20 cellular contexts compared by ENCODE assay signal in genomic region chr3:50169858-50170257, GRCh38. TPM values are rescaled to one million over a fixed set of nuclear protein-coding genes. Genes with fewer than 3 reads are reported as not detected.
DNase-seq lines count a peak whose midpoint lies in the region; ATAC-seq, FAIRE-seq and TF ChIP-seq lines count a peak whose summit lies in the region.
"Had no signal": no experiment of that assay in that cellular context is flagged by ENCODE, and none has a peak within 500 bp of the region (broad histone marks: within the 10 kb centered on the region; RNA-seq: fewer than 3 reads in every experiment).

No MANE protein-coding gene starts in this region.

- ATAC-seq in right cardiac atrium = no peak
- ATAC-seq in Right ventricle myocardium inferior = no peak
- no peak for ATAC-seq in psoas muscle
- ATAC-seq: activated CD8-positive, alpha-beta T cell treated with anti-CD3 and anti-CD28 coated beads for 36 hours; activated T-cell treated with anti-CD3 and anti-CD28 coated beads, Interleukin-2, amount 50 U/mL, for 4 hours; WTC11 had no signal

- peaks cover 16% of the 10 kb centered on the region for H4K20me1 ChIP-seq in keratinocyte (ENCODE audit: control insufficient read depth, extremely low read depth, insufficient read depth, low read length)

- intact Hi-C loops in right cardiac atrium (cut with DNase I) = no loop called here
- intact Hi-C loops in Right ventricle myocardium inferior (cut with DNase I) = no loop called here
- intact Hi-C loops in psoas muscle (cut with DNase I) = no loop called here
- intact Hi-C loops in vagina (cut with DNase I) = no loop called here

- no peak overlapping the region for H2AFZ ChIP-seq in keratinocyte (ENCODE audit: control insufficient read depth, low read length)

- 100% methylated on average over 1 of the region's 1 CpG for WGBS in right cardiac atrium
- WGBS in psoas muscle, 3 donors = 94 to 100% (median 100%) methylated on average over 1 of the region's 1 CpG

- FAIRE-seq in keratinocyte (lab: Jason Lieb, UNC) = peak; percentile 29

- H3K4me1 ChIP-seq in right cardiac atrium (ENCODE audit: control insufficient read depth, insufficient read depth, low read length) (peaks cover 23% of the 10 kb centered on the region), keratinocyte (ENCODE audit: control insufficient read depth, extremely low read depth, insufficient read depth, low read length) (peaks cover 54% of the 10 kb centered on the region), psoas muscle (peaks cover 81% of the 10 kb centered on the region), vagina (peaks cover 80% of the 10 kb centered on the region)

- peaks cover 5% of the 10 kb centered on the region for H3K9me1 ChIP-seq in keratinocyte (ENCODE audit: control insufficient read depth, extremely low read depth, insufficient read depth, low read length)

- no peak overlapping the region for H3K9ac ChIP-seq in keratinocyte (ENCODE audit: control insufficient read depth, extremely low read depth, insufficient read depth, low read length)

- H3K4me3 ChIP-seq in right cardiac atrium (ENCODE audit: low read length) (no peak overlapping the region), keratinocyte (ENCODE audit: control insufficient read depth in 2 of 3, extremely low read depth in 1 of 3, insufficient read depth in 2 of 3, low read depth in 1 of 3, low read length in 3 of 3) (no peak overlapping the region), psoas muscle (no peak overlapping the region), vagina (no peak overlapping the region)
- H3K4me3 ChIP-seq: prostate gland had no signal

- H3K27me3 ChIP-seq in right cardiac atrium (ENCODE audit: control insufficient read depth, insufficient read depth) = no peaks in the 10 kb centered on the region
- H3K27me3 ChIP-seq in keratinocyte (ENCODE audit: control insufficient read depth, extremely low read depth, insufficient read depth, low read length) = no peaks in the 10 kb centered on the region
- H3K27me3 ChIP-seq in psoas muscle (ENCODE audit: insufficient read depth in 3 of 3, low read length in 2 of 3) = no peaks in the 10 kb centered on the region
- no peaks in the 10 kb centered on the region for H3K27me3 ChIP-seq in vagina

- no peak overlapping the region for H3K4me2 ChIP-seq in keratinocyte (ENCODE audit: control insufficient read depth, extremely low read depth, insufficient read depth, low read depth, low read length)

- H3K79me2 ChIP-seq in keratinocyte (ENCODE audit: control insufficient read depth, insufficient read depth, low read length) = peaks cover 83% of the 10 kb centered on the region

- dilution Hi-C loops in keratinocyte (cut with MboI; ENCODE audit: extremely low pct_ligation_motif_present, low sequenced_read_pairs) = no loop called here

- TF ChIP-seq CTCF in keratinocyte (optimal IDR thresholded peaks at IDR 0.05 in 1 of 3, IDR thresholded peaks at IDR 0.05 in 1 of 3, conservative IDR thresholded peaks at IDR 0.05 in 1 of 3; ENCODE audit: extremely low read depth in 1 of 3, insufficient read depth in 2 of 3, low read length in 3 of 3) = no peak
- TF ChIP-seq CTCF in psoas muscle (IDR thresholded peaks at IDR 0.05) = no peak
- no peak for TF ChIP-seq CTCF in vagina (IDR thresholded peaks at IDR 0.05)

- DNase-seq in right cardiac atrium (peak in 1 of 3 donors; percentile 24), Right ventricle myocardium inferior (ENCODE audit: missing footprints) (no peak), keratinocyte (ENCODE audit: low read depth, low spot score) (no peak), psoas muscle (no peak), vagina (ENCODE audit: extremely low spot score in 2 of 2) (no peak), kidney glomerular epithelial cell (lab: John Stamatoyannopoulos, UW) (no peak), AG08395 (ENCODE audit: low spot score) (no peak), DMS 273 treated with DMSO at 0.1 percent for 48 hours (lab: John Stamatoyannopoulos, UW) (no peak)
- DNase-seq: activated CD8-positive, alpha-beta T cell treated with anti-CD3 and anti-CD28 coated beads for 36 hours; activated naive CD8-positive, alpha-beta T cell treated with anti-CD3 and anti-CD28 coated beads for 36 hours; activated T-cell treated with anti-CD3 and anti-CD28 coated beads, Interleukin-2, amount 50 U/mL, for 4 hours; effector CD4-positive, alpha-beta T cell; hypothalamus; NCI-H1417; NCI-H2171; stimulated activated naive CD4-positive, alpha-beta T cell had no signal

- peak overlapping the region; percentile 40 for H3K27ac ChIP-seq in right cardiac atrium (ENCODE audit: low read length)
- no peak overlapping the region for H3K27ac ChIP-seq in keratinocyte (ENCODE audit: control insufficient read depth, insufficient read depth, low read length)
- peak overlapping the region; percentile 76 for H3K27ac ChIP-seq in psoas muscle
- peak overlapping the region; percentile 86 for H3K27ac ChIP-seq in vagina

- H3K9me3 ChIP-seq in right cardiac atrium (ENCODE audit: control insufficient read depth, low read length) = no peaks in the 10 kb centered on the region
- no peaks in the 10 kb centered on the region for H3K9me3 ChIP-seq in keratinocyte (ENCODE audit: control insufficient read depth, low read depth, low read length)
- H3K9me3 ChIP-seq in psoas muscle = no peaks in the 10 kb centered on the region
- H3K9me3 ChIP-seq in vagina = no peaks in the 10 kb centered on the region
- H3K9me3 ChIP-seq: prostate gland had no signal

- H3K36me3 ChIP-seq in keratinocyte (ENCODE audit: control insufficient read depth in 2 of 2, extremely low read depth in 1 of 2, insufficient read depth in 2 of 2, low read length in 2 of 2) (peaks cover 47 to 48% of the 10 kb centered on the region in 2 experiments), psoas muscle (ENCODE audit: insufficient read depth in 1 of 2, low read depth in 1 of 2) (peaks cover 0 to 11% of the 10 kb centered on the region in 2 donors), vagina (peaks cover 0 to 12% of the 10 kb centered on the region in 2 donors)
- H3K36me3 ChIP-seq: prostate gland had no signal

- no peak for TF ChIP-seq POLR2A in vagina (IDR thresholded peaks at IDR 0.05)

RNA-seq across cellular contexts. Expression of gene SEMA3F, which starts 14.7 kb away (rescaled TPM):
- total RNA-seq in right cardiac atrium (10 to 100 TPM in 2 of 4 donors, 1 to 10 TPM in 2; 7.3 to 15.2 (median 9.4) TPM), Right ventricle myocardium inferior (12.3 TPM), psoas muscle (10 to 100 TPM in 3 of 4 donors, 1 to 10 TPM in 1; 7.0 to 13.7 (median 12.3) TPM), vagina (78.1 TPM)
- polyA plus RNA-seq in right cardiac atrium (10.2 TPM), keratinocyte (72.8 to 115 TPM (median 102 TPM) in 3 replicates), psoas muscle (1 to 10 TPM; 4.7 to 7.6 (median 6.8) TPM)
- 60.9 TPM for polyA plus RNA-seq in keratinocyte (2011; ENCODE audit: low read depth)
- 49.7 and 82.2 TPM in 2 replicates for polyA plus RNA-seq in keratinocyte (2011; cell fraction: cytosol; rRNA removed)
- 173 and 208 TPM in 2 replicates for polyA plus RNA-seq in keratinocyte (2011; cell fraction: nucleus; rRNA removed)
- 94.6 and 131 TPM in 2 replicates for polyA plus RNA-seq in keratinocyte (2012; ENCODE audit: low replicate concordance)
- 197 to 339 TPM (median 220 TPM) in 3 replicates for polyA minus RNA-seq in keratinocyte
- 180 TPM for polyA minus RNA-seq in keratinocyte (2011; cell fraction: cytosol; rRNA and poly(A)+ RNA removed)
- polyA minus RNA-seq in keratinocyte (2011; cell fraction: nucleus; rRNA and poly(A)+ RNA removed) = 209 and 249 TPM in 2 replicates

RNA-seq across cellular contexts. Expression of gene GNAT1, which starts 21.6 kb away (rescaled TPM):
- total RNA-seq in right cardiac atrium = not detected
- not detected for polyA plus RNA-seq in right cardiac atrium
- not detected for total RNA-seq in Right ventricle myocardium inferior
- polyA plus RNA-seq in keratinocyte = 0.05 to 0.12 TPM in 2 of 3 replicates, not detected in the other
- not detected for polyA plus RNA-seq in keratinocyte (2011; ENCODE audit: low read depth)
- polyA plus RNA-seq in keratinocyte (2011; cell fraction: cytosol; rRNA removed) = not detected in 2 replicates
- polyA plus RNA-seq in keratinocyte (2011; cell fraction: nucleus; rRNA removed) = 0.40 and 0.56 TPM in 2 replicates
- not detected in 2 replicates for polyA plus RNA-seq in keratinocyte (2012; ENCODE audit: low replicate concordance)
- 0.13 to 0.86 TPM in 2 of 3 replicates, not detected in the other for polyA minus RNA-seq in keratinocyte
- polyA minus RNA-seq in keratinocyte (2011; cell fraction: cytosol; rRNA and poly(A)+ RNA removed) = not detected
- polyA minus RNA-seq in keratinocyte (2011; cell fraction: nucleus; rRNA and poly(A)+ RNA removed) = 0.32 and 0.47 TPM in 2 replicates
- not detected for total RNA-seq in psoas muscle
- polyA plus RNA-seq in psoas muscle = not detected
- total RNA-seq in vagina = not detected
- total RNA-seq: activated T-cell treated with anti-CD3 and anti-CD28 coated beads, Interleukin-2, amount 50 U/mL, for 4 hours; LHCN-M2; prostate gland had no signal

RNA-seq across cellular contexts. Expression of gene SLC38A3, which starts 35.2 kb away (rescaled TPM):
- 10 to 100 TPM in 1 of 4 donors, 1 to 10 TPM in 3; 5.0 to 10.4 (median 8.9) TPM for total RNA-seq in right cardiac atrium
- polyA plus RNA-seq in right cardiac atrium = 5.4 TPM
- 10.3 TPM for total RNA-seq in Right ventricle myocardium inferior
- polyA plus RNA-seq in keratinocyte = not detected in 3 replicates
- polyA plus RNA-seq in keratinocyte (2011; ENCODE audit: low read depth) = 0.22 TPM
- 0.02 and 0.12 TPM in 2 replicates for polyA plus RNA-seq in keratinocyte (2011; cell fraction: cytosol; rRNA removed)
- 0.12 and 0.36 TPM in 2 replicates for polyA plus RNA-seq in keratinocyte (2011; cell fraction: nucleus; rRNA removed)
- polyA plus RNA-seq in keratinocyte (2012; ENCODE audit: low replicate concordance) = 0.39 TPM in 1 of 2 replicates, not detected in the other
- polyA minus RNA-seq in keratinocyte = not detected in 3 replicates
- polyA minus RNA-seq in keratinocyte (2011; cell fraction: cytosol; rRNA and poly(A)+ RNA removed) = not detected
- 0.32 TPM in 1 of 2 replicates, not detected in the other for polyA minus RNA-seq in keratinocyte (2011; cell fraction: nucleus; rRNA and poly(A)+ RNA removed)
- total RNA-seq in psoas muscle = 10 to 100 TPM in 1 of 4 donors, 1 to 10 TPM in 3; 1.7 to 12.7 (median 5.4) TPM
- 1 to 10 TPM in 2 of 3 donors, under 1 TPM in 1; 0.12 to 4.5 (median 1.3) TPM for polyA plus RNA-seq in psoas muscle
- 2.0 TPM for total RNA-seq in vagina
- total RNA-seq: HT-29 had no signal
